Comparison of ENCODE assay signal across 8 cellular contexts in the genomic region with DNA sequence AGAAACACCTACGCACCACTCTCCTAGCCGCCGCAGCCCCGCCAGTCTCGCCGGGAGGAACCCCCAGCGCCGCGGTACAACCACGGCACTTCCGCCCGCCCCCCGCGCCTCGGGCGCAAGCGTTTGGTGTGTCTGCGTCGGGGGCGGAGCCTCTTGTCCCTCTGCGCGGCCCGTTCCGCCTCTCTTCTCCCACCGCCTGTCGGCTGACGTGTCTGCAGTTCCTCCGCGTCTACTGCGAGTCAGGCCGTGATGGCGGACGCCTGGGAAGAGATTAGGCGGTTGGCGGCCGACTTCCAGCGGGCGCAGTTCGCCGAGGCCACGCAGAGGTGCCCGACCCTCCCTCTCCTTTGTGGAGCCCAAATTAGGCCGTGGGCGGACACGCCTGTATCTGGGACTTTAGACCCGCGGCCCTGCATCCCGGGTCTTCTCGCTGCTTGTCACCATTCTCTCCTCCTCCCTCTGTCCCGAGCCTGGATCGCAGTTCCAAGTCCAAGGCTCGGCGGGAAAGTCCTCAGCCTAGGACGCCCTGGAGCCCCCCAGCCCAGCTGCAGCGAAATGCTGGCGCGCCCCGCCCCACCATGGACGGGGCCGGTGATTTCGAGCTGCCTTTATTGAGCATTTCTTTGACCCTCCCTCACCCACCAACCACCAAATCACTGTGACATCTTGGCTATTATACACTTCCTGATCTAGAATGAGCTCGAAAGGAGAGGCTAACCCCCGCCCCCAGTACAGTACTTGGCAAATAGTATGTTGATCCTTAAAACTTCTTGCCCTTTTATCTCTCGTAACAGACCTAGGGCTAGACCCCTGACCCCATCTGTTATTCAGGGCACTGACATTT. TPM values are rescaled to one million over a fixed set of nuclear protein-coding genes. Genes with fewer than 3 reads are reported as not detected.
A peak's percentile ranks its signal among the peaks of the same experiment; 100 is the strongest.
DNase-seq lines count a peak whose midpoint lies in the region; ATAC-seq, FAIRE-seq and TF ChIP-seq lines count a peak whose summit lies in the region.

A gene (plus strand): TSS at position 182 of the 844 bp plus-strand sequence. CDS start 68 bp downstream, at position 250.

- peak within 1 kb of the TSS; percentile 99 for H3K27ac ChIP-seq in upper lobe of right lung

- intact Hi-C loops in left cardiac atrium (cut with DNase I) (loop anchor here in 1 of 2 donors (10.0 kb wide), 1 partner anchor 373 kb away; a partner anchor contains a TSS), posterior vena cava (cut with DNase I) (loop anchor here in 1 of 2 donors (10.0 kb wide), 1 partner anchor 373 kb away; a partner anchor contains a TSS), upper lobe of right lung (cut with DNase I) (no loop called here)

- TF ChIP-seq POLR2A in GM12892 (IDR thresholded peaks at IDR 0.05; ENCODE audit: low read depth, low read length), result peak; percentile 99

- peak; percentile 33 for TF ChIP-seq CTCF in upper lobe of right lung (IDR thresholded peaks at IDR 0.05)

- H3K4me1 ChIP-seq in upper lobe of right lung, result peaks cover 25% of the 10 kb centered on the region

- peaks cover 33% of the 10 kb centered on the region for H3K36me3 ChIP-seq in upper lobe of right lung

- DNase-seq in GM12892 (ENCODE audit: insufficient read length), result peak; percentile 48
- peak; percentile 96 for DNase-seq in NCI-H146 (lab: John Stamatoyannopoulos, UW)
- DNase-seq in T-helper 1 cell, result peak; percentile 88 to 95 (median 92)
- peak; percentile 89 for DNase-seq in amniotic epithelial cell (ENCODE audit: low read depth)
- peak; percentile 96 for DNase-seq in left cardiac atrium
- DNase-seq in posterior vena cava (ENCODE audit: low spot score), result peak; percentile 98
- DNase-seq in upper lobe of right lung, result peak; percentile 98

- peak; percentile 99 for FAIRE-seq in GM12892 (lab: Jason Lieb, UNC)

- ATAC-seq in HG02852 (IDR thresholded peaks at IDR 0.05; ENCODE audit: unreplicated experiment) (peak; percentile 95), left cardiac atrium (peak; percentile 100), upper lobe of right lung (peak; percentile 100)

- peak within 1 kb of the TSS; percentile 90 for H3K4me3 ChIP-seq in upper lobe of right lung

- no peaks in the 10 kb centered on the region for H3K9me3 ChIP-seq in upper lobe of right lung

- H3K27me3 ChIP-seq in upper lobe of right lung, result no peaks in the 10 kb centered on the region

RNA-seq across cellular contexts. Expression of the gene that starts here (rescaled TPM):
- 19.5 TPM for polyA plus RNA-seq in GM12892 (2012; ENCODE audit: missing spikeins)
- 10 to 100 TPM; 22.2 to 23.7 TPM for total RNA-seq in left cardiac atrium
- 10 to 100 TPM; 28.1 to 28.9 TPM for total RNA-seq in posterior vena cava
- 23.0 TPM for total RNA-seq in upper lobe of right lung

Comparison
In these comparisons a context has a peak if more than half of its experiments do, and no peak if none do; other contexts are left out.
1. Peak in every context shown above with its lines: DNase-seq, ATAC-seq, H3K4me3 ChIP-seq and H3K27ac ChIP-seq.
2. DNase-seq: peak in every context shown above with its lines; median percentile 98 in posterior vena cava; 98 in upper lobe of right lung; 96 in NCI-H146; 96 in left cardiac atrium; 92 in T-helper 1 cell; 89 in amniotic epithelial cell; 48 in GM12892.